1 cellular context compared by ENCODE assay signal in the genomic region with DNA sequence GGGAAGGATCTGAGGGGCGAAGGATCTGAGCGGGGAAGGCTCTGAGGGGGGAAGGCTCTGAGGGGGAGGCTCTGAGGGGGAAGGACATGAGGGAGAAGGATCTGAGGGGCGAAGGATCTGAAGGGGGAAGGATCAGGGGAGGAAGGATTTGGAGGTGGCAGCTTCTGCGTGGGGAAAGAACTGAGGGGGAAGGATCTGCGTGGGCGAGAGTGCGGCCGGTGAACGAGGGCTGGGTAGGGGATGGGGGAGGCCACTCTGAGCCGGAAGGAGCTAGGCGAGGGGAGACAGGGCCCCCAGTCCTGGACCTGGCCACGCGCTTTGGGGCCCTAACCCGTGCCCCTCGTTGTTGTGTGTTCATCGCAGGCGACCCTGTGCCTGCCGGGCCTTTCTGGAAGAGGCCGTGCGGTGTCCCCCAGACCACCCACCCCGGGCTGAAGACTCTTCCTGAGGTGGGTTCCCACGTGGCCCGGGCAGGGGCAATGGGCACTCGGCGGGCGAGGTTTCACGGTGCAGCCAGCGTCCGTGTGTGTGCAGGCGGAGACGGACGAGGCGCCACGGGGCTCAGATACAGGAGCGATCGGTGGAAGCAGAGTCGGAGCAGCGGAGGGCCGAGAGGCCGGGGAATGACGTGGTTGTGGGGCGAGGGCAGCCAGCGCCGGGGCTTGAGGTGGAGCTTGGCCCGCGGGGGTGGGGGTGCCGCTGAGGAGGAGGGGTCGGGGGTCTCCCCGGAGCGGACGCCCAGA.
A peak's percentile ranks its signal among the peaks of the same experiment; 100 is the strongest.
TF ChIP-seq lines count a peak whose summit lies in the region.

No MANE protein-coding gene starts in this region.

TF ChIP-seq in HEK293, 187 proteins besides CTCF, POLR2A, EP300 and RAD21 (continued from another document):
- TF ChIP-seq, protein P1, sequence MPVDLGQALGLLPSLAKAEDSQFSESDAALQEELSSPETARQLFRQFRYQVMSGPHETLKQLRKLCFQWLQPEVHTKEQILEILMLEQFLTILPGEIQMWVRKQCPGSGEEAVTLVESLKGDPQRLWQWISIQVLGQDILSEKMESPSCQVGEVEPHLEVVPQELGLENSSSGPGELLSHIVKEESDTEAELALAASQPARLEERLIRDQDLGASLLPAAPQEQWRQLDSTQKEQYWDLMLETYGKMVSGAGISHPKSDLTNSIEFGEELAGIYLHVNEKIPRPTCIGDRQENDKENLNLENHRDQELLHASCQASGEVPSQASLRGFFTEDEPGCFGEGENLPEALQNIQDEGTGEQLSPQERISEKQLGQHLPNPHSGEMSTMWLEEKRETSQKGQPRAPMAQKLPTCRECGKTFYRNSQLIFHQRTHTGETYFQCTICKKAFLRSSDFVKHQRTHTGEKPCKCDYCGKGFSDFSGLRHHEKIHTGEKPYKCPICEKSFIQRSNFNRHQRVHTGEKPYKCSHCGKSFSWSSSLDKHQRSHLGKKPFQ (tag by site-specific recombination; IDR thresholded peaks at IDR 0.05) = no peak
- TF ChIP-seq, protein P2, sequence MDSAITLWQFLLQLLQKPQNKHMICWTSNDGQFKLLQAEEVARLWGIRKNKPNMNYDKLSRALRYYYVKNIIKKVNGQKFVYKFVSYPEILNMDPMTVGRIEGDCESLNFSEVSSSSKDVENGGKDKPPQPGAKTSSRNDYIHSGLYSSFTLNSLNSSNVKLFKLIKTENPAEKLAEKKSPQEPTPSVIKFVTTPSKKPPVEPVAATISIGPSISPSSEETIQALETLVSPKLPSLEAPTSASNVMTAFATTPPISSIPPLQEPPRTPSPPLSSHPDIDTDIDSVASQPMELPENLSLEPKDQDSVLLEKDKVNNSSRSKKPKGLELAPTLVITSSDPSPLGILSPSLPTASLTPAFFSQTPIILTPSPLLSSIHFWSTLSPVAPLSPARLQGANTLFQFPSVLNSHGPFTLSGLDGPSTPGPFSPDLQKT (IDR thresholded peaks at IDR 0.05; ENCODE audit: borderline replicate concordance, low read depth, low read length) = no peak
- TF ChIP-seq, protein P3, sequence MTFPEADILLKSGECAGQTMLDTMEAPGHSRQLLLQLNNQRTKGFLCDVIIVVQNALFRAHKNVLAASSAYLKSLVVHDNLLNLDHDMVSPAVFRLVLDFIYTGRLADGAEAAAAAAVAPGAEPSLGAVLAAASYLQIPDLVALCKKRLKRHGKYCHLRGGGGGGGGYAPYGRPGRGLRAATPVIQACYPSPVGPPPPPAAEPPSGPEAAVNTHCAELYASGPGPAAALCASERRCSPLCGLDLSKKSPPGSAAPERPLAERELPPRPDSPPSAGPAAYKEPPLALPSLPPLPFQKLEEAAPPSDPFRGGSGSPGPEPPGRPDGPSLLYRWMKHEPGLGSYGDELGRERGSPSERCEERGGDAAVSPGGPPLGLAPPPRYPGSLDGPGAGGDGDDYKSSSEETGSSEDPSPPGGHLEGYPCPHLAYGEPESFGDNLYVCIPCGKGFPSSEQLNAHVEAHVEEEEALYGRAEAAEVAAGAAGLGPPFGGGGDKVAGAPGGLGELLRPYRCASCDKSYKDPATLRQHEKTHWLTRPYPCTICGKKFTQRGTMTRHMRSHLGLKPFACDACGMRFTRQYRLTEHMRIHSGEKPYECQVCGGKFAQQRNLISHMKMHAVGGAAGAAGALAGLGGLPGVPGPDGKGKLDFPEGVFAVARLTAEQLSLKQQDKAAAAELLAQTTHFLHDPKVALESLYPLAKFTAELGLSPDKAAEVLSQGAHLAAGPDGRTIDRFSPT (tag by site-specific recombination; IDR thresholded peaks at IDR 0.05) = peak; percentile 51; the same call in 1 of the 2 replicates
- no peak for TF ChIP-seq ZNF768 (tag by site-specific recombination; IDR thresholded peaks at IDR 0.05)
- TF ChIP-seq ZNF366 (tag by site-specific recombination; conservative IDR thresholded peaks at IDR 0.05) = no peak
- no peak for TF ChIP-seq SP7 (tag by site-specific recombination; IDR thresholded peaks at IDR 0.05)
- TF ChIP-seq, protein P4, sequence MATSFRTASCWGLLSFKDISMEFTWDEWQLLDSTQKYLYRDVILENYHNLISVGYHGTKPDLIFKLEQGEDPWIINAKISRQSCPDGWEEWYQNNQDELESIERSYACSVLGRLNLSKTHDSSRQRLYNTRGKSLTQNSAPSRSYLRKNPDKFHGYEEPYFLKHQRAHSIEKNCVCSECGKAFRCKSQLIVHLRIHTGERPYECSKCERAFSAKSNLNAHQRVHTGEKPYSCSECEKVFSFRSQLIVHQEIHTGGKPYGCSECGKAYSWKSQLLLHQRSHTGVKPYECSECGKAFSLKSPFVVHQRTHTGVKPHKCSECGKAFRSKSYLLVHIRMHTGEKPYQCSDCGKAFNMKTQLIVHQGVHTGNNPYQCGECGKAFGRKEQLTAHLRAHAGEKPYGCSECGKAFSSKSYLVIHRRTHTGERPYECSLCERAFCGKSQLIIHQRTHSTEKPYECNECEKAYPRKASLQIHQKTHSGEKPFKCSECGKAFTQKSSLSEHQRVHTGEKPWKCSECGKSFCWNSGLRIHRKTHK (tag by site-specific recombination; IDR thresholded peaks at IDR 0.05) = no peak
- TF ChIP-seq ZNF335 (tag by site-specific recombination; conservative IDR thresholded peaks at IDR 0.05) = peak; percentile 78; the same call in 1 of the 2 replicates
